ENCODE assay signal across 18 cellular contexts in the genomic region with DNA sequence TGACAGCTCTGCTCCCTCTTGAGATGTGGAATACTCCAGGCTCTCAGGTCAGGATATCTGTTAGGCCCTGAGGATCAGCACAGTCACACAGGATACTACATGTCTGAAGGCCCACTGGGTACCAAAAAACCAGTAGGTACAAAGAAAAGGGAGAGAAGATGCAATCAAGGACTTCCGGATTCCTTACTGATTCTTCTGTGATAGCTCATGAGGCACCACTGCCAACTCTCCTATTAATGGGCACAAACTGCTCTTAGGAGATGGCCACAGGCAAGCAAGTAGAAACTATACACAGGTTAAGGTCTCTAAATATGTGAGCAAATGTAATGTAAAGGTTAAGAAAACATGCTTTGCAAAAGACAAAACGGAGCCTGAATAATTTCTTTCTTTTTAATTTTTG. TPM values are rescaled to one million over a fixed set of nuclear protein-coding genes. Genes with fewer than 3 reads are reported as not detected.
A peak's percentile ranks its signal among the peaks of the same experiment; 100 is the strongest.
DNase-seq lines count a peak whose midpoint lies in the region; ATAC-seq, FAIRE-seq and TF ChIP-seq lines count a peak whose summit lies in the region.
"Had no signal": no experiment of that assay in that cellular context is flagged by ENCODE, and none has a peak within 500 bp of the region (broad histone marks: within the 10 kb centered on the region; RNA-seq: fewer than 3 reads in every experiment).

No MANE protein-coding gene starts in this region.

- H3K4me2 ChIP-seq in Loucy (ENCODE audit: low read depth, low read length, poor library complexity, severe bottlenecking), result peak overlapping the region; percentile 80
- no peak overlapping the region for H3K4me2 ChIP-seq in keratinocyte (ENCODE audit: control insufficient read depth, extremely low read depth, insufficient read depth, low read depth, low read length)

- intact Hi-C loops in heart left ventricle (cut with DNase I), result loop anchor here in 6 of 10 donors (5.0 to 10.0 kb wide), 4 partner anchors 55 to 128 kb away; a partner anchor contains a TSS
- intact Hi-C loops in Right ventricle myocardium superior (cut with DNase I), result loop anchor here (10.0 kb wide), 1 partner anchor 118 kb away; a partner anchor contains a TSS
- intact Hi-C loops in activated T-helper 1 cell treated with anti-CD3 and anti-CD28 coated beads, Interleukin-12 subunit alpha, Interleukin-12 subunit beta, Interleukin-2, Interleukin-4 antibody, amounts not matched to agents 30 ng/mL and 10 ng/mL and 1 ng/mL, durations not matched to agents 14 hours and 24 hours and 36 hours (cut with micrococcal nuclease), result no loop called here

- no peaks in the 10 kb centered on the region for H3K9me2 ChIP-seq in Loucy (replicated peaks; ENCODE audit: low read depth, low read length)

- dilution Hi-C loops in keratinocyte (cut with MboI; ENCODE audit: extremely low pct_ligation_motif_present, low sequenced_read_pairs), result no loop called here

- H2AFZ ChIP-seq in Loucy (ENCODE audit: low read length) (no peak overlapping the region), keratinocyte (ENCODE audit: control insufficient read depth, low read length) (no peak overlapping the region)

- no peak for TF ChIP-seq POLR2A in heart left ventricle (IDR thresholded peaks at IDR 0.05)

- FAIRE-seq in keratinocyte (lab: Jason Lieb, UNC), result peak; percentile 43
- FAIRE-seq: small intestine had no signal

- peak overlapping the region; percentile 27 for H3K27ac Mint-ChIP-seq in type B pancreatic cell
- no peak overlapping the region for H3K27ac Mint-ChIP-seq in activated T-helper 1 cell treated with anti-CD3 and anti-CD28 coated beads, Interleukin-12 subunit alpha, Interleukin-12 subunit beta, Interleukin-2, Interleukin-4 antibody, amounts not matched to agents 30 ng/mL and 10 ng/mL and 1 ng/mL, durations not matched to agents 14 hours and 24 hours and 36 hours
- H3K27ac Mint-ChIP-seq: activated naive CD4-positive, alpha-beta T cell treated with anti-CD3 and anti-CD28 coated beads, Interleukin-2, amount 50 U/mL, for 24 hours; stimulated activated memory B cell treated with anti-CD40 and anti-IgM and Interleukin-4, amounts not matched to agents 10 μg/mL and 1 μg/mL and 100 μg/mL, for 72 hours had no signal

- no peaks in the 10 kb centered on the region for H3K27me3 ChIP-seq in heart left ventricle
- H3K27me3 ChIP-seq in Loucy (ENCODE audit: insufficient read depth, low read length, poor library complexity, severe bottlenecking), result no peaks in the 10 kb centered on the region
- H3K27me3 ChIP-seq in keratinocyte (ENCODE audit: control insufficient read depth, extremely low read depth, insufficient read depth, low read length), result no peaks in the 10 kb centered on the region
- H3K27me3 ChIP-seq: ovary had no signal

- no peak for TF ChIP-seq CTCF in heart left ventricle (IDR thresholded peaks at IDR 0.05)
- no peak for TF ChIP-seq CTCF in Loucy (conservative IDR thresholded peaks at IDR 0.05; ENCODE audit: low read length)
- no peak for TF ChIP-seq CTCF in keratinocyte (optimal IDR thresholded peaks at IDR 0.05 in 1 of 3, IDR thresholded peaks at IDR 0.05 in 1 of 3, conservative IDR thresholded peaks at IDR 0.05 in 1 of 3; ENCODE audit: extremely low read depth in 1 of 3, insufficient read depth in 2 of 3, low read length in 3 of 3)
- no peak for TF ChIP-seq CTCF in type B pancreatic cell (conservative IDR thresholded peaks at IDR 0.05)
- TF ChIP-seq CTCF in GM10248 (IDR thresholded peaks at IDR 0.05; ENCODE audit: control extremely low read depth, extremely low read depth, low read depth, missing control alignments), result no peak

- peaks cover 0 to 43% (median 29%) of the 10 kb centered on the region in 9 donors for H3K36me3 ChIP-seq in heart left ventricle
- H3K36me3 ChIP-seq in Loucy (ENCODE audit: insufficient read depth, low read length), result peaks cover 8% of the 10 kb centered on the region; the same call in 1 of the 2 replicates
- H3K36me3 ChIP-seq in keratinocyte (ENCODE audit: control insufficient read depth in 2 of 2, extremely low read depth in 1 of 2, insufficient read depth in 2 of 2, low read length in 2 of 2), result peaks cover 9 to 12% of the 10 kb centered on the region in 2 experiments
- H3K36me3 ChIP-seq: ovary had no signal

- peak overlapping the region in 10 of 12 donors; percentile 24 to 96 (median 92) for H3K27ac ChIP-seq in heart left ventricle
- H3K27ac ChIP-seq in keratinocyte (ENCODE audit: control insufficient read depth, insufficient read depth, low read length), result no peak overlapping the region

- H3K4me1 ChIP-seq in heart left ventricle (peaks cover 47 to 87% (median 82%) of the 10 kb centered on the region in 12 donors), Loucy (ENCODE audit: insufficient read depth, low read length, poor library complexity, severe bottlenecking) (peaks cover 53% of the 10 kb centered on the region), keratinocyte (ENCODE audit: control insufficient read depth, extremely low read depth, insufficient read depth, low read length) (peaks cover 35% of the 10 kb centered on the region)

- POLR2A ChIA-PET in GM10248 (lab: Yijun Ruan, JAX), result no interaction called here

- H3K36me3 Mint-ChIP-seq in type B pancreatic cell, result peaks cover 5% of the 10 kb centered on the region
- H3K36me3 Mint-ChIP-seq in activated T-helper 1 cell treated with anti-CD3 and anti-CD28 coated beads, Interleukin-12 subunit alpha, Interleukin-12 subunit beta, Interleukin-2, Interleukin-4 antibody, amounts not matched to agents 30 ng/mL and 10 ng/mL and 1 ng/mL, durations not matched to agents 14 hours and 24 hours and 36 hours (ENCODE audit: low read depth), result peaks cover 16% of the 10 kb centered on the region

- peaks cover 93% of the 10 kb centered on the region for H3K79me2 ChIP-seq in Loucy (ENCODE audit: insufficient read depth, low read length)
- peaks cover 77% of the 10 kb centered on the region for H3K79me2 ChIP-seq in keratinocyte (ENCODE audit: control insufficient read depth, insufficient read depth, low read length)

- ATAC-seq in heart left ventricle (no peak), Right ventricle myocardium superior (ENCODE audit: poor library complexity) (no peak)
- ATAC-seq: activated CD4-positive, CD25-positive, alpha-beta regulatory T cell treated with anti-CD3 and anti-CD28 coated beads, Interleukin-2, amount 50 U/mL, for 24 hours; stimulated activated memory B cell treated with anti-CD40 and anti-IgM and Interleukin-4, amounts not matched to agents 10 μg/mL and 1 μg/mL and 100 μg/mL, for 72 hours had no signal

- H3K4me3 Mint-ChIP-seq in type B pancreatic cell, result peak overlapping the region; percentile 55
- H3K4me3 Mint-ChIP-seq in activated T-helper 1 cell treated with anti-CD3 and anti-CD28 coated beads, Interleukin-12 subunit alpha, Interleukin-12 subunit beta, Interleukin-2, Interleukin-4 antibody, amounts not matched to agents 30 ng/mL and 10 ng/mL and 1 ng/mL, durations not matched to agents 14 hours and 24 hours and 36 hours, result no peak overlapping the region
- H3K4me3 Mint-ChIP-seq: activated naive CD4-positive, alpha-beta T cell treated with anti-CD3 and anti-CD28 coated beads, Interleukin-2, amount 50 U/mL, for 24 hours; H9; stimulated activated memory B cell treated with anti-CD40 and anti-IgM and Interleukin-4, amounts not matched to agents 10 μg/mL and 1 μg/mL and 100 μg/mL, for 72 hours had no signal

- WGBS in heart left ventricle, 4 donors, result 65 to 81% (median 73%) methylated on average over 2 of the region's 2 CpGs

- H3K9me1 ChIP-seq in keratinocyte (ENCODE audit: control insufficient read depth, extremely low read depth, insufficient read depth, low read length), result peaks cover 3% of the 10 kb centered on the region

- no peaks in the 10 kb centered on the region for H3F3A ChIP-seq in Loucy (ENCODE audit: low read depth)

- H3K27me3 Mint-ChIP-seq in type B pancreatic cell, result no peaks in the 10 kb centered on the region
- H3K27me3 Mint-ChIP-seq in activated T-helper 1 cell treated with anti-CD3 and anti-CD28 coated beads, Interleukin-12 subunit alpha, Interleukin-12 subunit beta, Interleukin-2, Interleukin-4 antibody, amounts not matched to agents 30 ng/mL and 10 ng/mL and 1 ng/mL, durations not matched to agents 14 hours and 24 hours and 36 hours (ENCODE audit: insufficient read depth), result no peaks in the 10 kb centered on the region
- H3K27me3 Mint-ChIP-seq: activated naive CD4-positive, alpha-beta T cell treated with anti-CD3 and anti-CD28 coated beads, Interleukin-2, amount 50 U/mL, for 24 hours; stimulated activated memory B cell treated with anti-CD40 and anti-IgM and Interleukin-4, amounts not matched to agents 10 μg/mL and 1 μg/mL and 100 μg/mL, for 72 hours had no signal

- no peaks in the 10 kb centered on the region for H3K9me3 ChIP-seq in heart left ventricle
- H3K9me3 ChIP-seq in Loucy (ENCODE audit: insufficient read depth, low read depth, low read length), result no peaks in the 10 kb centered on the region
- no peaks in the 10 kb centered on the region for H3K9me3 ChIP-seq in keratinocyte (ENCODE audit: control insufficient read depth, low read depth, low read length)
- H3K9me3 ChIP-seq: ovary had no signal

- no peak for DNase-seq in heart left ventricle
- DNase-seq in Right ventricle myocardium superior, result no peak
- DNase-seq in keratinocyte (ENCODE audit: low read depth, low spot score), result no peak
- no peak for DNase-seq in type B pancreatic cell (ENCODE audit: extremely low spot score, unreplicated experiment)
- DNase-seq in GM10248 (ENCODE audit: extremely low spot score), result no peak
- DNase-seq in activated T-helper 1 cell treated with anti-CD3 and anti-CD28 coated beads, Interleukin-12 subunit alpha, Interleukin-12 subunit beta, Interleukin-2, Interleukin-4 antibody, amounts not matched to agents 30 ng/mL and 10 ng/mL and 1 ng/mL, durations not matched to agents 14 hours and 24 hours and 36 hours (ENCODE audit: low spot score), result no peak
- no peak for DNase-seq in NK-92 treated with Interleukin-12 subunit alpha and Interleukin-12 subunit beta, amount 100 ng/mL, for 24 hours (lab: John Stamatoyannopoulos, UW)
- DNase-seq: DMS 273 treated with DMSO at 0.1 percent for 48 hours, H9, hypothalamus, NCI-H345, ovary, small intestine, T-helper 2 cell had no signal

- H3K9me3 Mint-ChIP-seq in type B pancreatic cell, result no peaks in the 10 kb centered on the region
- no peaks in the 10 kb centered on the region for H3K9me3 Mint-ChIP-seq in activated T-helper 1 cell treated with anti-CD3 and anti-CD28 coated beads, Interleukin-12 subunit alpha, Interleukin-12 subunit beta, Interleukin-2, Interleukin-4 antibody, amounts not matched to agents 30 ng/mL and 10 ng/mL and 1 ng/mL, durations not matched to agents 14 hours and 24 hours and 36 hours
- H3K9me3 Mint-ChIP-seq: activated naive CD4-positive, alpha-beta T cell treated with anti-CD3 and anti-CD28 coated beads, Interleukin-2, amount 50 U/mL, for 24 hours; H9; stimulated activated memory B cell treated with anti-CD40 and anti-IgM and Interleukin-4, amounts not matched to agents 10 μg/mL and 1 μg/mL and 100 μg/mL, for 72 hours had no signal

- H4K20me1 ChIP-seq in Loucy (ENCODE audit: insufficient read depth, low read length, poor library complexity, severe bottlenecking), result peaks cover 42% of the 10 kb centered on the region
- peaks cover 8% of the 10 kb centered on the region for H4K20me1 ChIP-seq in keratinocyte (ENCODE audit: control insufficient read depth, extremely low read depth, insufficient read depth, low read length)

- peak overlapping the region; percentile 14 for H3K9ac ChIP-seq in Loucy (ENCODE audit: low read depth, low read length, poor library complexity, severe bottlenecking)
- H3K9ac ChIP-seq in keratinocyte (ENCODE audit: control insufficient read depth, extremely low read depth, insufficient read depth, low read length), result no peak overlapping the region

- peaks cover 34% of the 10 kb centered on the region for H3K4me1 Mint-ChIP-seq in type B pancreatic cell (ENCODE audit: unreplicated experiment)
- peaks cover 43% of the 10 kb centered on the region for H3K4me1 Mint-ChIP-seq in activated T-helper 1 cell treated with anti-CD3 and anti-CD28 coated beads, Interleukin-12 subunit alpha, Interleukin-12 subunit beta, Interleukin-2, Interleukin-4 antibody, amounts not matched to agents 30 ng/mL and 10 ng/mL and 1 ng/mL, durations not matched to agents 14 hours and 24 hours and 36 hours (ENCODE audit: low read depth)

- no peak overlapping the region for H3K4me3 ChIP-seq in heart left ventricle
- H3K4me3 ChIP-seq in Loucy (ENCODE audit: low read length, poor library complexity, severe bottlenecking), result no peak overlapping the region
- H3K4me3 ChIP-seq in keratinocyte (ENCODE audit: control insufficient read depth in 2 of 3, extremely low read depth in 1 of 3, insufficient read depth in 2 of 3, low read depth in 1 of 3, low read length in 3 of 3), result no peak overlapping the region
- H3K4me3 ChIP-seq: ovary had no signal

- CTCF ChIA-PET in GM10248 (lab: Yijun Ruan, JAX), result interaction anchor here (0.9 to 4.4 kb wide), 5 partner anchors 16 to 124 kb away, joined by 3 to 25 read pairs (median 5); a partner anchor contains a TSS

RNA-seq across cellular contexts. Expression of a gene that starts 3.5 kb away (rescaled TPM):
- total RNA-seq in heart left ventricle (100 to 1,000 TPM in 5 of 9 donors, 10 to 100 TPM in 4; 71.8 to 134 (median 103) TPM), Right ventricle myocardium superior (67.3 TPM), type B pancreatic cell (ENCODE audit: low replicate concordance) (40.5 and 58.3 TPM in 2 replicates)
- polyA plus RNA-seq in heart left ventricle (100 to 1,000 TPM in 1 of 2 donors, 10 to 100 TPM in 1; 18.6 to 124 TPM), keratinocyte (30.8 to 45.6 TPM (median 35.8 TPM) in 3 replicates)
- 26.4 TPM for polyA plus RNA-seq in keratinocyte (2011; ENCODE audit: low read depth)
- 35.0 and 37.6 TPM in 2 replicates for polyA plus RNA-seq in keratinocyte (2011; cell fraction: cytosol; rRNA removed)
- 52.9 and 61.3 TPM in 2 replicates for polyA plus RNA-seq in keratinocyte (2011; cell fraction: nucleus; rRNA removed)
- 23.9 and 31.5 TPM in 2 replicates for polyA plus RNA-seq in keratinocyte (2012; ENCODE audit: low replicate concordance)
- polyA minus RNA-seq in keratinocyte, result 65.0 to 153 TPM (median 74.8 TPM) in 3 replicates
- polyA minus RNA-seq in keratinocyte (2011; cell fraction: cytosol; rRNA and poly(A)+ RNA removed), result 25.7 TPM
- 40.5 and 54.1 TPM in 2 replicates for polyA minus RNA-seq in keratinocyte (2011; cell fraction: nucleus; rRNA and poly(A)+ RNA removed)
- 29.7 and 30.1 TPM in 2 replicates for total RNA-seq in activated T-helper 1 cell treated with anti-CD3 and anti-CD28 coated beads, Interleukin-12 subunit alpha, Interleukin-12 subunit beta, Interleukin-2, Interleukin-4 antibody, amounts not matched to agents 30 ng/mL and 10 ng/mL and 1 ng/mL, durations not matched to agents 14 hours and 24 hours and 36 hours

RNA-seq across cellular contexts. Expression of a gene that starts 3.7 kb away (rescaled TPM):
- 100 to 1,000 TPM in 2 of 9 donors, 10 to 100 TPM in 7; 57.7 to 109 (median 68.7) TPM for total RNA-seq in heart left ventricle
- 10 to 100 TPM; 20.5 to 94.0 TPM for polyA plus RNA-seq in heart left ventricle
- total RNA-seq in Right ventricle myocardium superior, result 62.3 TPM
- polyA plus RNA-seq in keratinocyte, result 67.4 to 90.9 TPM (median 76.9 TPM) in 3 replicates
- 27.9 TPM for polyA plus RNA-seq in keratinocyte (2011; ENCODE audit: low read depth)
- 68.9 and 77.2 TPM in 2 replicates for polyA plus RNA-seq in keratinocyte (2011; cell fraction: cytosol; rRNA removed)
- 90.0 and 99.6 TPM in 2 replicates for polyA plus RNA-seq in keratinocyte (2011; cell fraction: nucleus; rRNA removed)
- 45.4 and 51.1 TPM in 2 replicates for polyA plus RNA-seq in keratinocyte (2012; ENCODE audit: low replicate concordance)
- 86.5 to 115 TPM (median 105 TPM) in 3 replicates for polyA minus RNA-seq in keratinocyte
- 73.5 TPM for polyA minus RNA-seq in keratinocyte (2011; cell fraction: cytosol; rRNA and poly(A)+ RNA removed)
- polyA minus RNA-seq in keratinocyte (2011; cell fraction: nucleus; rRNA and poly(A)+ RNA removed), result 55.8 and 65.5 TPM in 2 replicates
- total RNA-seq in type B pancreatic cell (ENCODE audit: low replicate concordance), result 68.9 and 69.7 TPM in 2 replicates
- 111 and 115 TPM in 2 replicates for total RNA-seq in activated T-helper 1 cell treated with anti-CD3 and anti-CD28 coated beads, Interleukin-12 subunit alpha, Interleukin-12 subunit beta, Interleukin-2, Interleukin-4 antibody, amounts not matched to agents 30 ng/mL and 10 ng/mL and 1 ng/mL, durations not matched to agents 14 hours and 24 hours and 36 hours

RNA-seq across cellular contexts. Expression of a gene that starts 43.0 kb away (rescaled TPM):
- total RNA-seq in heart left ventricle (10 to 100 TPM; 54.6 to 85.5 (median 66.6) TPM), Right ventricle myocardium superior (50.1 TPM), type B pancreatic cell (ENCODE audit: low replicate concordance) (136 and 184 TPM in 2 replicates)
- polyA plus RNA-seq in heart left ventricle (10 to 100 TPM; 38.8 to 71.2 TPM), keratinocyte (78.4 to 97.5 TPM (median 79.4 TPM) in 3 replicates)
- polyA plus RNA-seq in keratinocyte (2011; ENCODE audit: low read depth), result 95.0 TPM
- polyA plus RNA-seq in keratinocyte (2011; cell fraction: cytosol; rRNA removed), result 57.6 and 67.6 TPM in 2 replicates
- 216 and 245 TPM in 2 replicates for polyA plus RNA-seq in keratinocyte (2011; cell fraction: nucleus; rRNA removed)
- 55.1 and 79.8 TPM in 2 replicates for polyA plus RNA-seq in keratinocyte (2012; ENCODE audit: low replicate concordance)
- 202 to 276 TPM (median 227 TPM) in 3 replicates for polyA minus RNA-seq in keratinocyte
- polyA minus RNA-seq in keratinocyte (2011; cell fraction: cytosol; rRNA and poly(A)+ RNA removed), result 68.7 TPM
- polyA minus RNA-seq in keratinocyte (2011; cell fraction: nucleus; rRNA and poly(A)+ RNA removed), result 131 and 182 TPM in 2 replicates
- total RNA-seq in activated T-helper 1 cell treated with anti-CD3 and anti-CD28 coated beads, Interleukin-12 subunit alpha, Interleukin-12 subunit beta, Interleukin-2, Interleukin-4 antibody, amounts not matched to agents 30 ng/mL and 10 ng/mL and 1 ng/mL, durations not matched to agents 14 hours and 24 hours and 36 hours, result 192 and 196 TPM in 2 replicates

RNA-seq across cellular contexts. Expression of a gene that starts 53.7 kb away (rescaled TPM):
- 100 to 1,000 TPM; 148 to 526 (median 188) TPM for total RNA-seq in heart left ventricle
- polyA plus RNA-seq in heart left ventricle, result 100 to 1,000 TPM in 1 of 2 donors, 10 to 100 TPM in 1; 58.3 to 520 TPM
- 179 TPM for total RNA-seq in Right ventricle myocardium superior
- 44.8 to 84.6 TPM (median 73.4 TPM) in 3 replicates for polyA plus RNA-seq in keratinocyte
- polyA plus RNA-seq in keratinocyte (2011; ENCODE audit: low read depth), result 29.8 TPM
- polyA plus RNA-seq in keratinocyte (2011; cell fraction: cytosol; rRNA removed), result 55.3 and 75.9 TPM in 2 replicates
- polyA plus RNA-seq in keratinocyte (2011; cell fraction: nucleus; rRNA removed), result 50.8 and 61.7 TPM in 2 replicates
- 36.6 and 67.5 TPM in 2 replicates for polyA plus RNA-seq in keratinocyte (2012; ENCODE audit: low replicate concordance)
- polyA minus RNA-seq in keratinocyte, result 35.4 to 80.6 TPM (median 49.0 TPM) in 3 replicates
- polyA minus RNA-seq in keratinocyte (2011; cell fraction: cytosol; rRNA and poly(A)+ RNA removed), result 69.3 TPM
- polyA minus RNA-seq in keratinocyte (2011; cell fraction: nucleus; rRNA and poly(A)+ RNA removed), result 38.5 and 64.8 TPM in 2 replicates
- 133 and 146 TPM in 2 replicates for total RNA-seq in type B pancreatic cell (ENCODE audit: low replicate concordance)
- total RNA-seq in activated T-helper 1 cell treated with anti-CD3 and anti-CD28 coated beads, Interleukin-12 subunit alpha, Interleukin-12 subunit beta, Interleukin-2, Interleukin-4 antibody, amounts not matched to agents 30 ng/mL and 10 ng/mL and 1 ng/mL, durations not matched to agents 14 hours and 24 hours and 36 hours, result 216 and 229 TPM in 2 replicates
